Comparison of ENCODE assay signal across 8 cellular contexts in the genomic region with DNA sequence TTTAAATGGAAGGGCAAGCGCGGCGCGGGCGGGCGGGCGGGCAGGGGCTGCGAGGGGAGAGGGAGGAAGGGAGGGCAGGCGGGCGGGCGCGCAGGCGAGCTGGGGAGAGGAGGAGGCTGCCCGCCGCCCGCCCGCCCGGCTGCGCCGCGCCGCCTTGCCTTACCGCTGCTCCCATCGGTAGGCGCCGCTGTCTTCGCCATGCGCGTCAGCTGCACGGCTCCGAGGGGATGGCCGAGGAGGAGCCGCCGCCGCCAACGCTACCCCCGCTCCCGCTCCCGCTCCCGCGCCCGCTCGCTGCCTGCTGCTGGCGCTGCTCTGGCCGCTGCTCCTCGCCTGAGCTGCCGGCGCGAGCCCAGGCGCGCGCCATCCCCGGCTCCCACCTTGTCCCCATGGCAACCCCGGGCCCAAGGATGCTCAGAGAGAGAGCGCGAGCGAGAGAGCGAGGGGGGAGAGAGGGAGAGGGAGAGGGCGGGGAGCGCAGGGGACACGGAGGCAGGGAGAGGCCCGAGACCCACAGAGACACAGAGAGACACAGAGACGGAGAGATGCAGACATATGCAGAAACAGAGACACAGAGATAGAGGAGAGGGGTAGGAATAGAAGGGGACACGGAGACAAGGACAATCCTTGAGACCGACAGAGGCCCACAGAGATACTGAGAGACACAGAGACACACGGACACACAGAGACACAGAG. TPM values are rescaled to one million over a fixed set of nuclear protein-coding genes. Genes with fewer than 3 reads are reported as not detected.
A peak's percentile ranks its signal among the peaks of the same experiment; 100 is the strongest.
DNase-seq lines count a peak whose midpoint lies in the region; ATAC-seq and TF ChIP-seq lines count a peak whose summit lies in the region.

No MANE protein-coding gene starts in this region.

- DNase-seq in CD14-positive monocyte (ENCODE audit: low spot score) = peak; percentile 62
- peak; percentile 66 for DNase-seq in NCI-H524 treated with DMSO at 0.1 percent for 48 hours (lab: John Stamatoyannopoulos, UW)
- peak; percentile 85 for DNase-seq in activated CD4-positive, alpha-beta memory T cell treated with anti-CD3 and anti-CD28 coated beads for 36 hours
- DNase-seq in lung microvascular endothelial cell (ENCODE audit: low read depth in 2 of 2) = peak; percentile 59 to 83
- DNase-seq in stimulated activated CD4-positive, alpha-beta T cell treated with anti-CD3 and anti-CD28 coated beads, TNF-alpha, amount 100 ng/mL, for 1 hour (ENCODE audit: low read depth in 3 of 3, low spot score in 1 of 3) = peak; percentile 40 to 60 (median 52)

- CTCF ChIA-PET in activated CD4-positive, alpha-beta memory T cell treated with anti-CD3 and anti-CD28 coated beads for 36 hours (lab: Charles Lee) = interaction anchor here (0.7 to 2.5 kb wide), 23 partner anchors 8 to 119 kb away, joined by 3 to 21 read pairs (median 5); a partner anchor contains a TSS

- WGBS in ectodermal cell, 2 experiments = 1% methylated on average over 66 of the region's 66 CpGs

- no peaks in the 10 kb centered on the region for H3K9me3 ChIP-seq in ectodermal cell (ENCODE audit: control insufficient read depth, low read length)

- peaks cover 5 to 8% of the 10 kb centered on the region in 2 donors for H3K36me3 Mint-ChIP-seq in CD14-positive monocyte
- no peaks in the 10 kb centered on the region for H3K36me3 Mint-ChIP-seq in activated CD4-positive, alpha-beta memory T cell treated with anti-CD3 and anti-CD28 coated beads for 36 hours

- peak; percentile 39 for ATAC-seq in HG02610 (IDR thresholded peaks at IDR 0.05; ENCODE audit: unreplicated experiment)
- ATAC-seq in HG02870 (IDR thresholded peaks at IDR 0.05; ENCODE audit: unreplicated experiment) = no peak

- no peak overlapping the region for H3K27ac ChIP-seq in ectodermal cell (ENCODE audit: insufficient read depth, low read depth, low read length, poor library complexity, severe bottlenecking)

- peaks cover 12% of the 10 kb centered on the region for H3K4me1 ChIP-seq in ectodermal cell (ENCODE audit: control insufficient read depth, insufficient read depth, low read length)

- peaks cover 23% of the 10 kb centered on the region for H3K4me1 Mint-ChIP-seq in CD14-positive monocyte
- H3K4me1 Mint-ChIP-seq in activated CD4-positive, alpha-beta memory T cell treated with anti-CD3 and anti-CD28 coated beads for 36 hours (ENCODE audit: low read depth) = peaks cover 14% of the 10 kb centered on the region

- peaks cover 0 to 13% (median 5%) of the 10 kb centered on the region in 7 donors for H3K9me3 Mint-ChIP-seq in CD14-positive monocyte
- no peaks in the 10 kb centered on the region for H3K9me3 Mint-ChIP-seq in activated CD4-positive, alpha-beta memory T cell treated with anti-CD3 and anti-CD28 coated beads for 36 hours

- H3K36me3 ChIP-seq in ectodermal cell (ENCODE audit: control insufficient read depth, insufficient read depth, low read length) = no peaks in the 10 kb centered on the region

- POLR2A ChIA-PET in activated CD4-positive, alpha-beta memory T cell treated with anti-CD3 and anti-CD28 coated beads for 36 hours (lab: Charles Lee) = interaction anchor here (0.6 to 1.5 kb wide), 4 partner anchors 9 to 1859 kb away, joined by 3 to 6 read pairs (median 5); no protein-coding TSS in a partner anchor

- peak overlapping the region; percentile 32 for H3K4me3 ChIP-seq in ectodermal cell (ENCODE audit: insufficient read depth, low read depth, low read length)

- intact Hi-C loops in CD14-positive monocyte (cut with micrococcal nuclease) = no loop called here
- intact Hi-C loops in activated CD4-positive, alpha-beta memory T cell treated with anti-CD3 and anti-CD28 coated beads for 36 hours (cut with micrococcal nuclease) = loop anchor here (1.0 to 2.0 kb wide), 3 partner anchors 40 to 148 kb away; a partner anchor contains a TSS

- H3K27me3 ChIP-seq in ectodermal cell (ENCODE audit: control insufficient read depth, insufficient read depth, low read length, poor library complexity, severe bottlenecking) = peaks cover 82% of the 10 kb centered on the region

- peak; percentile 47 for TF ChIP-seq CTCF in CD14-positive monocyte (IDR thresholded peaks at IDR 0.05)

- no peak overlapping the region for H3K4me3 Mint-ChIP-seq in CD14-positive monocyte
- H3K4me3 Mint-ChIP-seq in activated CD4-positive, alpha-beta memory T cell treated with anti-CD3 and anti-CD28 coated beads for 36 hours = no peak overlapping the region

- H3K27me3 Mint-ChIP-seq in CD14-positive monocyte (ENCODE audit: low read depth in 3 of 3) = peaks cover 33 to 38% (median 33%) of the 10 kb centered on the region in 3 donors
- peaks cover 11% of the 10 kb centered on the region for H3K27me3 Mint-ChIP-seq in activated CD4-positive, alpha-beta memory T cell treated with anti-CD3 and anti-CD28 coated beads for 36 hours

- no peak overlapping the region for H3K27ac Mint-ChIP-seq in CD14-positive monocyte
- no peak overlapping the region for H3K27ac Mint-ChIP-seq in activated CD4-positive, alpha-beta memory T cell treated with anti-CD3 and anti-CD28 coated beads for 36 hours

RNA-seq across cellular contexts. Expression of a gene that starts 40.3 kb away (rescaled TPM):
- 100 to 1,000 TPM; 125 to 133 TPM for polyA plus RNA-seq in CD14-positive monocyte
- total RNA-seq in activated CD4-positive, alpha-beta memory T cell treated with anti-CD3 and anti-CD28 coated beads for 36 hours = 10 to 100 TPM; 31.3 to 33.4 TPM
- polyA plus RNA-seq in ectodermal cell (2013, experiment 1 of 4) = 36.7 TPM
- polyA plus RNA-seq in ectodermal cell (2013, experiment 2 of 4) = 29.3 TPM
- 27.1 TPM for polyA plus RNA-seq in ectodermal cell (2013, experiment 3 of 4)
- polyA plus RNA-seq in ectodermal cell (2013, experiment 4 of 4) = 30.2 TPM
- 15.0 and 18.3 TPM in 2 replicates for total RNA-seq in lung microvascular endothelial cell

RNA-seq across cellular contexts. Expression of a gene that starts 43.0 kb away (rescaled TPM):
- 1 to 10 TPM in 1 of 2 donors, under 1 TPM in 1; 0.96 to 1.3 TPM for polyA plus RNA-seq in CD14-positive monocyte
- 10 to 100 TPM; 12.3 to 14.9 TPM for total RNA-seq in activated CD4-positive, alpha-beta memory T cell treated with anti-CD3 and anti-CD28 coated beads for 36 hours
- 12.2 TPM for polyA plus RNA-seq in ectodermal cell (2013, experiment 1 of 4)
- polyA plus RNA-seq in ectodermal cell (2013, experiment 2 of 4) = 14.6 TPM
- polyA plus RNA-seq in ectodermal cell (2013, experiment 3 of 4) = 11.6 TPM
- 12.6 TPM for polyA plus RNA-seq in ectodermal cell (2013, experiment 4 of 4)
- 4.6 and 6.5 TPM in 2 replicates for total RNA-seq in lung microvascular endothelial cell

RNA-seq across cellular contexts. Expression of a gene that starts 44.9 kb away (rescaled TPM):
- 10 to 100 TPM; 20.0 to 28.2 TPM for polyA plus RNA-seq in CD14-positive monocyte
- total RNA-seq in activated CD4-positive, alpha-beta memory T cell treated with anti-CD3 and anti-CD28 coated beads for 36 hours = 10 to 100 TPM; 55.6 to 57.3 TPM
- polyA plus RNA-seq in ectodermal cell (2013, experiment 1 of 4) = 3.2 TPM
- polyA plus RNA-seq in ectodermal cell (2013, experiment 2 of 4) = 4.4 TPM
- 3.0 TPM for polyA plus RNA-seq in ectodermal cell (2013, experiment 3 of 4)
- 1.7 TPM for polyA plus RNA-seq in ectodermal cell (2013, experiment 4 of 4)
- total RNA-seq in lung microvascular endothelial cell = 0.20 and 0.22 TPM in 2 replicates

Comparison
In these comparisons a context has a peak if more than half of its experiments do, and no peak if none do; other contexts are left out.
1. RNA of a gene that starts 44.9 kb away (total RNA-seq): 55.6 to 57.3 TPM in activated CD4-positive, alpha-beta memory T cell treated with anti-CD3 and anti-CD28 coated beads for 36 hours; 0.20 to 0.22 TPM in lung microvascular endothelial cell; every median in the first group is over 10 times any median in the second.
2. Peak in every context shown above with its lines, with median percentiles within 50 percentile points of each other: DNase-seq.